ENCODE assay signal across 8 cellular contexts in the genomic region with DNA sequence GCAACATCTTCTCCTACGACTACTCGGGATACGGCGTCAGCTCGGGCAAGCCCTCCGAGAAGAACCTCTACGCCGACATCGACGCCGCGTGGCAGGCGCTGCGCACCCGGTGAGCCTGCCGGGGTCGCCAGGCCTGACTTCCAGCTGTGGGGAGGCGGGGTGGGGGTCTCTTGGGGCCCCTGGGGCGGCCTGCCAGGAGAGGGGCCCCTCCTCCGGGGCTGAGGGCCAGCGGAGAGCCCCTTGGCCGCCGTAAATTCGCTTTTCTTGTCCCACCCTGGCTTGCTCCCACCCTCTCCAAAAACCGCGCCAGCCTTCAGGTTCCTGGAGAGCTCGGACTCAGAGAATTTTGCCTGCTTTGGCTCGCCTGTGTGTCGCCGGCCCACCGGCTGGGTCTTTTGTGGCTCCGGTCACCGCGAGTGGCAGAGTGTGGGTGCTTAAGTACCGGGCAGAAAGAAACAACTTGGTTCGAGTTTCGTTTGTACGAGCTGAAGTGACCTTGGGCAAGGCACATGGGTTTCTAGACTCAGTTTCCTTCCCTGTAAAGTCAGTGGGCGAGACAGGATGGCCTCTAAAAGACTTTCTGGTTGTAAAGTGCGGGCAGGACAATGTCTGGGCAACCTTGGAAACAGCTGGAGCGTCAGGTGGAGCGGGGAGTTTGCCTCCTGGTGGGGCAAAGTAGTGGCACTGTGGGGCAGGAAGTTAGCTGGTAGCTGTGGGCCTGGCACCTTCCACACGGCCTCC. TPM values are rescaled to one million over a fixed set of nuclear protein-coding genes. Genes with fewer than 3 reads are reported as not detected.
DNase-seq lines count a peak whose midpoint lies in the region; ATAC-seq and TF ChIP-seq lines count a peak whose summit lies in the region.

No MANE protein-coding gene starts in this region.

- peak overlapping the region; percentile 78 for H3K4me2 ChIP-seq in DOHH2 (ENCODE audit: low read length)

- H3K4me3 ChIP-seq in DOHH2 (ENCODE audit: low read length): peak overlapping the region; percentile 61
- peak overlapping the region; percentile 56 for H3K4me3 ChIP-seq in WERI-Rb-1 (ENCODE audit: low read depth, low read length)
- peak overlapping the region; percentile 59 for H3K4me3 ChIP-seq in ectodermal cell (ENCODE audit: insufficient read depth, low read depth, low read length)
- H3K4me3 ChIP-seq in thymus (ENCODE audit: low read length): peak overlapping the region; percentile 77

- H3K9me3 Mint-ChIP-seq in mesothelial cell of epicardium: no peaks in the 10 kb centered on the region

- H3K27ac ChIP-seq in DOHH2 (ENCODE audit: low read depth, low read length) (no peak overlapping the region), WERI-Rb-1 (no peak overlapping the region), ectodermal cell (ENCODE audit: insufficient read depth, low read depth, low read length, poor library complexity, severe bottlenecking) (no peak overlapping the region), thymus (ENCODE audit: low read depth) (no peak overlapping the region)

- peak overlapping the region; percentile 89 for H3K27ac Mint-ChIP-seq in mesothelial cell of epicardium

- H3K9me3 ChIP-seq in DOHH2 (ENCODE audit: control insufficient read depth, insufficient read depth, low read length) (no peaks in the 10 kb centered on the region), WERI-Rb-1 (ENCODE audit: severe bottlenecking) (no peaks in the 10 kb centered on the region), ectodermal cell (ENCODE audit: control insufficient read depth, low read length) (no peaks in the 10 kb centered on the region), thymus (ENCODE audit: control insufficient read depth) (no peaks in the 10 kb centered on the region)

- peaks cover 7% of the 10 kb centered on the region for H3K4me1 ChIP-seq in DOHH2 (ENCODE audit: control insufficient read depth, low read length)
- H3K4me1 ChIP-seq in ectodermal cell (ENCODE audit: control insufficient read depth, insufficient read depth, low read length): no peaks in the 10 kb centered on the region
- H3K4me1 ChIP-seq in thymus (ENCODE audit: control insufficient read depth, insufficient read depth, low read length): peaks cover 6% of the 10 kb centered on the region

- 5% methylated on average over 43 of the region's 43 CpGs for whole genome bisulfite sequencing in ectodermal cell, 2 experiments
- 4% methylated on average over 43 of the region's 43 CpGs for WGBS in thymus

- H3K27me3 ChIP-seq in DOHH2 (ENCODE audit: control insufficient read depth, low read length): peaks cover 46% of the 10 kb centered on the region
- H3K27me3 ChIP-seq in WERI-Rb-1 (ENCODE audit: insufficient read depth, low read depth, severe bottlenecking): no peaks in the 10 kb centered on the region
- H3K27me3 ChIP-seq in ectodermal cell (ENCODE audit: control insufficient read depth, insufficient read depth, low read length, poor library complexity, severe bottlenecking): peaks cover 24% of the 10 kb centered on the region
- peaks cover 12% of the 10 kb centered on the region for H3K27me3 ChIP-seq in thymus (ENCODE audit: control insufficient read depth, insufficient read depth)

- peaks cover 4% of the 10 kb centered on the region; the same call in 1 of the 2 replicates for H3F3A ChIP-seq in DOHH2 (ENCODE audit: control insufficient read depth, insufficient read depth)

- peak overlapping the region; percentile 88 for H3K4me3 Mint-ChIP-seq in mesothelial cell of epicardium

- peaks cover 30% of the 10 kb centered on the region for H3K4me1 Mint-ChIP-seq in mesothelial cell of epicardium

- TF ChIP-seq CTCF in DOHH2 (IDR thresholded peaks at IDR 0.05; ENCODE audit: low read depth, low read length, poor library complexity, severe bottlenecking) (no peak), WERI-Rb-1 (IDR thresholded peaks at IDR 0.05; ENCODE audit: low read depth, low read length) (peak; percentile 26; the same call in 1 of the 2 replicates), mesothelial cell of epicardium (IDR thresholded peaks at IDR 0.05; ENCODE audit: unreplicated experiment) (no peak)

- H3K36me3 ChIP-seq in DOHH2 (ENCODE audit: control insufficient read depth, low read length) (no peaks in the 10 kb centered on the region), WERI-Rb-1 (no peaks in the 10 kb centered on the region; the same call in 1 of the 2 replicates), ectodermal cell (ENCODE audit: control insufficient read depth, insufficient read depth, low read length) (no peaks in the 10 kb centered on the region), thymus (ENCODE audit: control insufficient read depth, insufficient read depth) (no peaks in the 10 kb centered on the region)

- no peaks in the 10 kb centered on the region for H3K27me3 Mint-ChIP-seq in mesothelial cell of epicardium (ENCODE audit: low read depth)

- peaks cover 3% of the 10 kb centered on the region; the same call in 1 of the 2 replicates for H3K79me2 ChIP-seq in DOHH2 (ENCODE audit: control insufficient read depth, low read length)

- ATAC-seq in HG03469 (IDR thresholded peaks at IDR 0.05; ENCODE audit: unreplicated experiment) (peak; percentile 8), GM19324 (IDR thresholded peaks at IDR 0.05; ENCODE audit: low FRiP score, unreplicated experiment) (no peak), HG02970 (IDR thresholded peaks at IDR 0.05; ENCODE audit: low FRiP score, unreplicated experiment) (no peak)

- H4K20me1 ChIP-seq in DOHH2 (ENCODE audit: control insufficient read depth, insufficient read depth, low read depth, low read length): no peaks in the 10 kb centered on the region

- DNase-seq in WERI-Rb-1: no peak
- peak in 1 of 2 experiments; percentile 39 for DNase-seq in mesothelial cell of epicardium (ENCODE audit: low spot score in 2 of 2, unreplicated experiment in 2 of 2)

- no peaks in the 10 kb centered on the region for H3K9me2 ChIP-seq in DOHH2 (replicated peaks; ENCODE audit: control insufficient read depth, low read length)

- H3K36me3 Mint-ChIP-seq in mesothelial cell of epicardium: peaks cover 2% of the 10 kb centered on the region

RNA-seq across cellular contexts. Expression of gene ABHD17C, which starts 1.0 kb away (rescaled TPM):
- 23.2 TPM for polyA plus RNA-seq in ectodermal cell (2013, experiment 1 of 4)
- 22.8 TPM for polyA plus RNA-seq in ectodermal cell (2013, experiment 2 of 4)
- polyA plus RNA-seq in ectodermal cell (2013, experiment 3 of 4): 17.2 TPM
- 16.1 TPM for polyA plus RNA-seq in ectodermal cell (2013, experiment 4 of 4)
- 17.0 to 18.0 TPM (median 17.9 TPM) in 3 replicates for total RNA-seq in mesothelial cell of epicardium
- polyA plus RNA-seq in thymus: 29.2 TPM
